8 cellular contexts compared by ENCODE assay signal in the genomic region with DNA sequence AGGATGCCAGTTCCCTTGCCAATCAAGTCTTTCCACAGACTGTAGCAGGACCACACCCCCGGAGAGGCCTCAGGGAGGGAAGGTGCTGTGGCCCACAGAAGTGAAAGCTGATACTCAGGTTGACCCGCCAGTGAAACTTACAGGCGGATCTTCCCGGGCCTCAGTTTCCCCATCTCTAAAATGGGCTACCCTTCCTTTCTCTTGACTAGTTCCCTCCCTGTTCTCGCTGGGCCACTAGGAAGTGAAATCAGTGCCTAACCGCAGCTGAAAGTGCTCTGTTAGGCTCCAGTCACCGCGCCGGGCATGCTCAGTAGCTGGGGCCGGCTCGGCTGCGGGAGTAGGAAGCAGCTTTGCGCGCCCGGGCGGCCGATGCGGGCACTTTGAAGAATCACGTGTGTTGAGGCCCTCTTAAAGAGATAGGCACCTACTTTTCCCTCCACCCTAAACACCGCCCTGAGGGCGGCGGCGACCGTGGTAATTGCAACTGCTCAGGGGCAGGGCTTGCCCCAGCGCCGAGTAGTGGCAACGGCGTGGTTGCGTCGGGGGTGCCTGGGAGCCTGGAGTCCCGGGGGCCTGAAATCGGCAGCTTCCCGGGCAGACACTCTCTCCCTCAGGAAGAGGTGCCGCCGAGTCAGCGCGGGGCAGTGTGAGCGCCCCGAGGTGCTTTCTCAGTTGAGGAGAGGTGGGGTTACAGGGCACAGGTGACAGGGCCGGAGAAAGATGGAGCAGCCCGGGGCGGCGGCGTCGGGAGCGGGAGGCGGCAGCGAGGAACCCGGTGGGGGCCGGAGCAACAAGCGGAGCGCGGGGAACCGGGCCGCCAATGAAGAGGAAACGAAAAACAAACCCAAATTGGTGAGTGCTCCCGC. TPM values are rescaled to one million over a fixed set of nuclear protein-coding genes. Genes with fewer than 3 reads are reported as not detected.
DNase-seq lines count a peak whose midpoint lies in the region; ATAC-seq and TF ChIP-seq lines count a peak whose summit lies in the region.

A gene (plus strand): TSS at position 504 of the 866 bp plus-strand sequence.

- CTCF ChIA-PET in CD4-positive, alpha-beta T cell (lab: Charles Lee): no interaction called here
- CTCF ChIA-PET in activated naive CD4-positive, alpha-beta T cell treated with anti-CD3 and anti-CD28 coated beads, Interleukin-2, amount 10 ng/mL, durations not matched to agents 7 days and 5 days (lab: Charles Lee): no interaction called here

- peaks cover 21% of the 10 kb centered on the region for H3K79me2 ChIP-seq in osteoblast (ENCODE audit: insufficient read depth, low read length)

- TF ChIP-seq EP300 in suprapubic skin (IDR thresholded peaks at IDR 0.05): no peak

- H4K20me1 ChIP-seq in osteoblast (ENCODE audit: insufficient read depth, low read length): no peaks in the 10 kb centered on the region

- H3K36me3 ChIP-seq in osteoblast (ENCODE audit: insufficient read depth, low read length): no peaks in the 10 kb centered on the region
- H3K36me3 ChIP-seq in suprapubic skin: no peaks in the 10 kb centered on the region

- H3K4me2 ChIP-seq in osteoblast (ENCODE audit: insufficient read depth, low read length): peak within 1 kb of the TSS; percentile 85

- H3K36me3 Mint-ChIP-seq in CD4-positive, alpha-beta T cell (ENCODE audit: low read depth): peaks cover 7% of the 10 kb centered on the region
- peaks cover 4% of the 10 kb centered on the region for H3K36me3 Mint-ChIP-seq in activated naive CD4-positive, alpha-beta T cell treated with anti-CD3 and anti-CD28 coated beads, Interleukin-2, amount 10 ng/mL, durations not matched to agents 7 days and 5 days

- peak within 1 kb of the TSS; percentile 89 for H2AFZ ChIP-seq in osteoblast (ENCODE audit: low read length)

- no peaks in the 10 kb centered on the region for H3K9me3 Mint-ChIP-seq in CD4-positive, alpha-beta T cell
- H3K9me3 Mint-ChIP-seq in activated naive CD4-positive, alpha-beta T cell treated with anti-CD3 and anti-CD28 coated beads, Interleukin-2, amount 10 ng/mL, durations not matched to agents 7 days and 5 days: no peaks in the 10 kb centered on the region

- H3K27ac Mint-ChIP-seq in CD4-positive, alpha-beta T cell: peak within 1 kb of the TSS; percentile 90
- H3K27ac Mint-ChIP-seq in activated naive CD4-positive, alpha-beta T cell treated with anti-CD3 and anti-CD28 coated beads, Interleukin-2, amount 10 ng/mL, durations not matched to agents 7 days and 5 days: peak within 1 kb of the TSS; percentile 95

- peaks cover 59% of the 10 kb centered on the region for H3K4me1 Mint-ChIP-seq in CD4-positive, alpha-beta T cell (ENCODE audit: low read depth)
- H3K4me1 Mint-ChIP-seq in activated naive CD4-positive, alpha-beta T cell treated with anti-CD3 and anti-CD28 coated beads, Interleukin-2, amount 10 ng/mL, durations not matched to agents 7 days and 5 days: peaks cover 43% of the 10 kb centered on the region

- no peak for TF ChIP-seq POLR2A in suprapubic skin (IDR thresholded peaks at IDR 0.05)

- no peaks in the 10 kb centered on the region for H3K27me3 ChIP-seq in CD4-positive, alpha-beta T cell (ENCODE audit: control insufficient read depth, insufficient read depth, low read length)
- no peaks in the 10 kb centered on the region for H3K27me3 ChIP-seq in osteoblast (ENCODE audit: insufficient read depth, low read length)
- no peaks in the 10 kb centered on the region for H3K27me3 ChIP-seq in suprapubic skin

- no peaks in the 10 kb centered on the region for H3K27me3 Mint-ChIP-seq in CD4-positive, alpha-beta T cell
- H3K27me3 Mint-ChIP-seq in activated naive CD4-positive, alpha-beta T cell treated with anti-CD3 and anti-CD28 coated beads, Interleukin-2, amount 10 ng/mL, durations not matched to agents 7 days and 5 days: no peaks in the 10 kb centered on the region

- peak; percentile 75 for ATAC-seq in CD4-positive, alpha-beta T cell (ENCODE audit: poor library complexity)
- ATAC-seq in GM19452 (IDR thresholded peaks at IDR 0.05; ENCODE audit: unreplicated experiment) (peak; percentile 84), HG03565 (IDR thresholded peaks at IDR 0.05; ENCODE audit: unreplicated experiment) (peak; percentile 75)

- POLR2A ChIA-PET in CD4-positive, alpha-beta T cell (lab: Charles Lee): interaction anchor here (0.6 kb wide), 1 partner anchor 47 kb away, joined by 3 read pairs; no protein-coding TSS in a partner anchor

- H3K9me3 ChIP-seq in CD4-positive, alpha-beta T cell (ENCODE audit: control insufficient read depth, low read length): no peaks in the 10 kb centered on the region
- no peaks in the 10 kb centered on the region for H3K9me3 ChIP-seq in osteoblast (ENCODE audit: low read depth, low read length)
- H3K9me3 ChIP-seq in suprapubic skin: no peaks in the 10 kb centered on the region

- peak; percentile 44 to 69 (median 56) for DNase-seq in CD4-positive, alpha-beta T cell
- peak; percentile 32 for DNase-seq in SIG-M5 (lab: John Stamatoyannopoulos, UW)
- peak; percentile 87 for DNase-seq in activated naive CD4-positive, alpha-beta T cell treated with anti-CD3 and anti-CD28 coated beads, Interleukin-2, amount 10 ng/mL, durations not matched to agents 7 days and 5 days
- no peak for DNase-seq in glomerular endothelial cell (ENCODE audit: extremely low read depth, low read depth, low spot score)
- peak; percentile 80 for DNase-seq in osteoblast (ENCODE audit: insufficient read length, low spot score, missing footprints)
- DNase-seq in suprapubic skin (ENCODE audit: low spot score in 2 of 2): peak; percentile 87

- peak within 1 kb of the TSS; percentile 96 for H3K4me3 Mint-ChIP-seq in CD4-positive, alpha-beta T cell
- peak within 1 kb of the TSS; percentile 93 for H3K4me3 Mint-ChIP-seq in activated naive CD4-positive, alpha-beta T cell treated with anti-CD3 and anti-CD28 coated beads, Interleukin-2, amount 10 ng/mL, durations not matched to agents 7 days and 5 days

- peak within 1 kb of the TSS; percentile 81 for H3K4me3 ChIP-seq in osteoblast (ENCODE audit: insufficient read depth, low read length)
- peak within 1 kb of the TSS; percentile 70 for H3K4me3 ChIP-seq in suprapubic skin

- intact Hi-C loops in CD4-positive, alpha-beta T cell (cut with DNase I, micrococcal nuclease): no loop called here

- whole genome bisulfite sequencing in suprapubic skin: 11% methylated on average over 32 of the region's 57 CpGs

- no peak for TF ChIP-seq CTCF in CD4-positive, alpha-beta T cell (IDR thresholded peaks at IDR 0.05)
- TF ChIP-seq CTCF in osteoblast (IDR thresholded peaks at IDR 0.05; ENCODE audit: extremely low read depth, low read depth, low read length): peak; percentile 9
- no peak for TF ChIP-seq CTCF in suprapubic skin (IDR thresholded peaks at IDR 0.05)

- peak within 1 kb of the TSS; percentile 7 for H3K27ac ChIP-seq in CD4-positive, alpha-beta T cell (ENCODE audit: low read depth, low read length)
- H3K27ac ChIP-seq in osteoblast (ENCODE audit: low read depth, low read length): peak within 1 kb of the TSS; percentile 68
- peak within 1 kb of the TSS; percentile 90 for H3K27ac ChIP-seq in suprapubic skin

- H3K4me1 ChIP-seq in osteoblast (ENCODE audit: insufficient read depth, low read length) (peaks cover 4% of the 10 kb centered on the region), suprapubic skin (no peaks in the 10 kb centered on the region)

RNA-seq across cellular contexts. Expression of the gene that starts here (rescaled TPM):
- 10 to 100 TPM; 11.4 to 11.7 TPM for total RNA-seq in CD4-positive, alpha-beta T cell
- total RNA-seq in glomerular endothelial cell (21.6 and 34.7 TPM in 2 replicates), osteoblast (21.0 and 25.6 TPM in 2 replicates), suprapubic skin (10 to 100 TPM; 17.5 to 38.7 (median 18.6) TPM)

Comparison
In these comparisons a context has a peak if more than half of its experiments do, and no peak if none do; other contexts are left out.
1. H3K27ac ChIP-seq: peak in every context shown above with its lines; median percentile 90 in suprapubic skin; 68 in osteoblast; 7 in CD4-positive, alpha-beta T cell.